ENCODE assay signal across 9 cellular contexts in the genomic region with DNA sequence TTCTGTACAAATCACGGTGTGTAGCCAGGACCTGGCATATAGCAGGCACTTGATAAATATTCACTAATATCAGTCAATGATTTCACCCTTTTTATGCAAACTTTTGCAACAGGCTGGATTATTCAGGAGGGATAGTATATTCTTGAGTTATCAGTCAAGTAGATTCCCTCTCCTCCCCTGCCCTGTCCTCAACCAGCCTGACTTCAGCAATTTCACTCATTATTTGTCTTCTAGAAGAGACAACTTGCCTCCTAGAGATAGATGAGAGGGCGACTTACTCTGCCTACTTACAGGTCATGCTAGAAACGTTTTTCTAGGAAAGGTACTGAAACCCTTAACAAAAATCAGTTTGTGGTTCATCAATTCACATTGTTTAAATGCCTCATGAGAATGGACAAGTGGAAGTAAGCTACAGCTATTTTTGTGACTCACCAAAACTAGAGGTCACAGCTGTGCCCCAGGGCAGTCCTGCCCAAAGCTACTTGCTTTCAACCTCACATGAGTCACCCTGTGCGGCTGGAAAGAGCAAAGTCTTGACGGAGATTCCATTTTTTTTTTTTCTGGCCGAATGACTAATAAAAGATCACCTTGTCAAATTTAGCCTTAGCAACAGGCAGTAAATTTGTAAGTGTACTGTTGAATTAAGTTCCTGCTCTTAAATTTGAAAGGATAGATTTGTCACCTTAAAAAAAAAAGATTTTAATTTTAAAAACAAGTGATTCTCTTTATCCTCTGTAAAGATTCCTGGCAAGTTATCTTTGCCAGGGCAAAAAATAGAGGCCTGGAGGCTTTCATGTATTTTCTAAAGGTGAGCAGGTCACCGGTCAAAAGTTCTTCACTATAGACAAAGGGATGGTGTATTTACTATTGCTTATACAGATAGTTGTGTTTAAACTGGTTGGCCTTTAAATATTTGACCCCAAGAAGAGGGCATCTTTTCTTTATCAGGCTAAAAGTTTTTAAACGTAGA.
A peak's percentile ranks its signal among the peaks of the same experiment; 100 is the strongest.
DNase-seq lines count a peak whose midpoint lies in the region; ATAC-seq and TF ChIP-seq lines count a peak whose summit lies in the region.
"Had no signal": no experiment of that assay in that cellular context is flagged by ENCODE, and none has a peak within 500 bp of the region (broad histone marks: within the 10 kb centered on the region; RNA-seq: fewer than 3 reads in every experiment).

No MANE protein-coding gene starts in this region.

- H3K4me3 ChIP-seq in AG04450 (ENCODE audit: low read depth, low read length) (no peak overlapping the region), NB4 (ENCODE audit: low read depth, low read length) (no peak overlapping the region)
- H3K4me3 ChIP-seq: lower lobe of right lung had no signal

- no peaks in the 10 kb centered on the region for H3K27me3 ChIP-seq in AG04450 (ENCODE audit: control insufficient read depth, insufficient read depth, low read length)

- TF ChIP-seq POLR2A in NB4 (IDR thresholded peaks at IDR 0.05; ENCODE audit: extremely low read depth, insufficient read length), result no peak

- TF ChIP-seq CTCF in AG04450 (IDR thresholded peaks at IDR 0.05; ENCODE audit: low read depth, low read length) (no peak), NB4 (IDR thresholded peaks at IDR 0.05; ENCODE audit: low read depth, low read length) (no peak)

- H3K27ac ChIP-seq in AG04450 (ENCODE audit: low read depth, low read length), result peak overlapping the region; percentile 40
- H3K27ac ChIP-seq: lower lobe of right lung had no signal

- POLR2A ChIA-PET in AG04450 (lab: Yijun Ruan, JAX), result interaction anchor here (0.7 to 0.9 kb wide), 2 partner anchors 176 to 638 kb away, joined by 4 read pairs; no protein-coding TSS in a partner anchor

- peak; percentile 73 for ATAC-seq in GM21619 (IDR thresholded peaks at IDR 0.05; ENCODE audit: unreplicated experiment)
- no peak for ATAC-seq in GM19467 (IDR thresholded peaks at IDR 0.05; ENCODE audit: unreplicated experiment)

- CTCF ChIA-PET in AG04450 (lab: Charles Lee), result no interaction called here

- peak; percentile 91 for DNase-seq in AG04450 (ENCODE audit: low read depth, low spot score)
- DNase-seq in NB4 (ENCODE audit: low read depth), result peak; percentile 59
- peak; percentile 85 for DNase-seq in fibroblast of the conjunctiva (ENCODE audit: low read depth)
- no peak for DNase-seq in NK-92 treated with Interleukin-12 subunit alpha and Interleukin-12 subunit beta, amount 100 ng/mL, for 24 hours (lab: John Stamatoyannopoulos, UW)
- no peak for DNase-seq in activated CD4-positive, alpha-beta T cell treated with anti-CD3 and anti-CD28 coated beads, Interleukin-2, amount 50 U/mL, for 4 hours
- DNase-seq in occipital lobe (lab: John Stamatoyannopoulos, UW), result no peak
- DNase-seq: lower lobe of right lung had no signal

- H3K9me3 ChIP-seq in AG04450 (ENCODE audit: control insufficient read depth, insufficient read depth, low read length), result peaks cover 5% of the 10 kb centered on the region
- H3K9me3 ChIP-seq: lower lobe of right lung had no signal

Comparison
In these comparisons a context has a peak if more than half of its experiments do, and no peak if none do; other contexts are left out.
1. DNase-seq: peak in AG04450 (single experiment), NB4 (single experiment) and fibroblast of the conjunctiva (single experiment); none in NK-92 treated with Interleukin-12 subunit alpha and Interleukin-12 subunit beta, amount 100 ng/mL, for 24 hours (single experiment), activated CD4-positive, alpha-beta T cell treated with anti-CD3 and anti-CD28 coated beads, Interleukin-2, amount 50 U/mL, for 4 hours (0 of 2) and occipital lobe (single experiment).